8 cellular contexts compared by ENCODE assay signal in the genomic region with DNA sequence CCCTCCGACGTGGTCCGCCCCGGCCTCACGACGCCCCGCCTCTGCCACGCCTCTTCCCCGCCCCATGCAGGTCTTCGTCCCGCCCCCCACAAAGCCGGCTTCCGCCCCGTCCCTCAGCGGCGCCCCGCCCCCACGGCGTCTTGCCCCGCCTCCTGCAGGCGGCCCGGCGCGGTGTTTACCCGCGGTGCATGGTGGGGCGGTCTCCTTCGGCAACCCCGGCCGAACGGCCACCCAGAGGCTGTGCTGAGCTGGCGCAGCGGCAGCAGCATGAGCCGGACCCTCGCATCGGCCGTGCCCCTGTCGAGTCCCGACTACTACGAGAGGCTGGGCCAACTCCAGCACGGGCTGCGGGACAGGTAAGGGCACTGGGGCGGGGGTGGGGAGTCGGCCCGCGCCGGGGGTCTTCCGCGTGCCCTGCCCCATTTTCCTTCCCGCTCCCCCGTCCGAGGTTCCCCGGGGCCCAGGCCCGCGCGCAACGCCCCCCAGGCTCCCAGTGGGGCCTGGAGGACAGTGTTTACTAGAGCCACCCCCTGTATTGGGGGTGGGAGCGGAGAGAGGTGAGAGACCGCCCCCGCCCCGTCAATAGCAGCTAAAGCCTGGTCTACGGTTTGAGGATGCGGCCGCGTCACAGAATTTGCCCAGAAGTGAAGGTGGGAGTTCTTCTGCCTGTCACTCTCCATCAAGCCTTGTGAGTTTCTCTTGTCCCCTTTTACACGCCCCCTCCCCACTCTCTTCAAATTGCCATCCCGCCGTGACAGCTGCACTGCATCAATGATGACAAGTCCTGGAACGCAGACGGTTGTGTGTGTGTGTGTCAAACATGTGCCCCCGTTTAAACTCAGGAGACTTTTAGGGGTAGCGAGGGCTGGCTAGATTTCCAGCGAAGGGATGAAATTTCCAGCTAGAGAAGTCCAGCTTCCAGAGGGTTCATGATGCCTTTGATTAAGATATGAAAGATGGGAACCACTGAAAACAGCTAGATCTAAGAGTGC. TPM values are rescaled to one million over a fixed set of nuclear protein-coding genes. Genes with fewer than 3 reads are reported as not detected.
DNase-seq lines count a peak whose midpoint lies in the region; ATAC-seq and TF ChIP-seq lines count a peak whose summit lies in the region.

A gene with protein sequence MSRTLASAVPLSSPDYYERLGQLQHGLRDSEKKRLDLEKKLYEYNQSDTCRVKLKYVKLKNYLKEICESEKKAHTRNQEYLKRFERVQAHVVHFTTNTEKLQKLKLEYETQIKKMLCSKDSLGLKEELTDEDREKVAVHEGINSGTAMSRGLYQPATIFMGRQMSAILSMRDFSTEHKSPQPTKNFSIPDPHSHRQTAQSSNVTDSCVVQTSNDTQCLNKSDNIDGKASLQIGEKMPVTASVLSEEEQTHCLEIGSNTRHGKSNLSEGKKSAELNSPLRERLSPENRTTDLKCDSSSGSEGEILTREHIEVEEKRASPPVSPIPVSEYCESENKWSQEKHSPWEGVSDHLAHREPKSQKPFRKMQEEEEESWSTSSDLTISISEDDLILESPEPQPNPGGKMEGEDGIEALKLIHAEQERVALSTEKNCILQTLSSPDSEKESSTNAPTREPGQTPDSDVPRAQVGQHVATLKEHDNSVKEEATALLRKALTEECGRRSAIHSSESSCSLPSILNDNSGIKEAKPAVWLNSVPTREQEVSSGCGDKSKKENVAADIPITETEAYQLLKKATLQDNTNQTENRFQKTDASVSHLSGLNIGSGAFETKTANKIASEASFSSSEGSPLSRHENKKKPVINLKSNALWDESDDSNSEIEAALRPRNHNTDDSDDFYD (plus strand): TSS at position 234 of the 992 bp plus-strand sequence. CDS start 34 bp downstream, at position 268.

- H3K4me2 ChIP-seq in trophoblast cell (ENCODE audit: low read length): peak within 1 kb of the TSS; percentile 99

- H3K4me3 Mint-ChIP-seq in activated naive CD8-positive, alpha-beta T cell treated with anti-CD3 and anti-CD28 coated beads, Interleukin-2, amount 10 ng/mL, durations not matched to agents 7 days and 5 days: peak within 1 kb of the TSS; percentile 91

- peak within 1 kb of the TSS; percentile 88 for H3K27ac Mint-ChIP-seq in activated naive CD8-positive, alpha-beta T cell treated with anti-CD3 and anti-CD28 coated beads, Interleukin-2, amount 10 ng/mL, durations not matched to agents 7 days and 5 days

- H3K4me1 ChIP-seq in trophoblast cell (ENCODE audit: control insufficient read depth in 1 of 2, insufficient read depth in 2 of 2, low read length in 2 of 2) (no peaks in the 10 kb centered on the region), transverse colon (peaks cover 0 to 26% (median 9%) of the 10 kb centered on the region in 4 donors)

- H3K4me1 Mint-ChIP-seq in activated naive CD8-positive, alpha-beta T cell treated with anti-CD3 and anti-CD28 coated beads, Interleukin-2, amount 10 ng/mL, durations not matched to agents 7 days and 5 days: peaks cover 20% of the 10 kb centered on the region

- no peaks in the 10 kb centered on the region for H3K9me3 Mint-ChIP-seq in activated naive CD8-positive, alpha-beta T cell treated with anti-CD3 and anti-CD28 coated beads, Interleukin-2, amount 10 ng/mL, durations not matched to agents 7 days and 5 days

- POLR2A ChIA-PET in activated naive CD8-positive, alpha-beta T cell treated with anti-CD3 and anti-CD28 coated beads, Interleukin-2, amount 10 ng/mL, durations not matched to agents 7 days and 5 days (lab: Charles Lee): interaction anchor here (0.6 to 2.2 kb wide), 7 partner anchors 8 to 308 kb away, joined by 3 to 19 read pairs (median 5); no protein-coding TSS in a partner anchor

- peak within 1 kb of the TSS; percentile 37 for H3K14ac ChIP-seq in trophoblast cell (ENCODE audit: low read length)

- H3K36me3 Mint-ChIP-seq in activated naive CD8-positive, alpha-beta T cell treated with anti-CD3 and anti-CD28 coated beads, Interleukin-2, amount 10 ng/mL, durations not matched to agents 7 days and 5 days: peaks cover 4% of the 10 kb centered on the region

- peak within 1 kb of the TSS; percentile 21 for H3K18ac ChIP-seq in trophoblast cell (ENCODE audit: low read length)

- in situ Hi-C loops in transverse colon (cut with MboI; ENCODE audit: low pct_ligation_motif_present in 1 of 4, low pct_unique_long_range_greater_than_20kb in 1 of 4, low sequenced_read_pairs in 3 of 4): no loop called here

- no peak within 1 kb of the TSS for H2AK5ac ChIP-seq in trophoblast cell (ENCODE audit: low read length)

- H3K79me2 ChIP-seq in trophoblast cell (ENCODE audit: control insufficient read depth, insufficient read depth, low read length, poor library complexity): peaks cover 3% of the 10 kb centered on the region

- TF ChIP-seq CTCF in GM12865 (IDR thresholded peaks at IDR 0.05; ENCODE audit: insufficient read depth, low read depth, low read length, missing control alignments) (peak; percentile 37), transverse colon (IDR thresholded peaks at IDR 0.05) (peak; percentile 28 to 75 (median 42))

- H3K27me3 Mint-ChIP-seq in activated naive CD8-positive, alpha-beta T cell treated with anti-CD3 and anti-CD28 coated beads, Interleukin-2, amount 10 ng/mL, durations not matched to agents 7 days and 5 days: no peaks in the 10 kb centered on the region

- H3K4me3 ChIP-seq in GM12865 (ENCODE audit: low read depth, low read length) (peak within 1 kb of the TSS; percentile 81), trophoblast cell (ENCODE audit: low read depth, low read length) (peak within 1 kb of the TSS; percentile 78), transverse colon (peak within 1 kb of the TSS; percentile 66 to 98 (median 91))

- H2BK5ac ChIP-seq in trophoblast cell (ENCODE audit: low read depth, low read length, poor library complexity): peak within 1 kb of the TSS; percentile 31

- H3K23ac ChIP-seq in trophoblast cell (ENCODE audit: low read length): peak within 1 kb of the TSS; percentile 55

- no peak within 1 kb of the TSS for H2BK120ac ChIP-seq in trophoblast cell (ENCODE audit: insufficient read depth, low read length, poor library complexity)

- H2BK12ac ChIP-seq in trophoblast cell (ENCODE audit: low read length): no peak within 1 kb of the TSS

- intact Hi-C loops in Right ventricle myocardium inferior (cut with DNase I): loop anchor here (5.0 kb wide), 2 partner anchors 176 to 264 kb away; a partner anchor contains a TSS
- intact Hi-C loops in transverse colon (cut with DNase I; ENCODE audit: low total_unique reads): loop anchor here (10.0 kb wide), 1 partner anchor 179 kb away; a partner anchor contains a TSS

- H4K8ac ChIP-seq in trophoblast cell (ENCODE audit: low read depth, low read length): peak within 1 kb of the TSS; percentile 81

- TF ChIP-seq POLR2A in transverse colon (IDR thresholded peaks at IDR 0.05): peak; percentile 82

- H3K27ac ChIP-seq in trophoblast cell (ENCODE audit: low read depth, low read length) (no peak within 1 kb of the TSS), transverse colon (peak within 1 kb of the TSS; percentile 87 to 92 (median 88))

- H4K12ac ChIP-seq in trophoblast cell (ENCODE audit: low read depth, low read length): peak within 1 kb of the TSS; percentile 9

- peak within 1 kb of the TSS; percentile 93 for H2AFZ ChIP-seq in trophoblast cell (ENCODE audit: insufficient read depth, low read length, poor library complexity)

- peak within 1 kb of the TSS; percentile 26 for H4K91ac ChIP-seq in trophoblast cell (ENCODE audit: low read depth, low read length)

- DNase-seq in GM12865 (ENCODE audit: low read depth): peak; percentile 98
- peak; percentile 95 for DNase-seq in NCI-H1105 (lab: John Stamatoyannopoulos, UW)
- DNase-seq in SKM-1 treated with dmso at 0.1 percent for 144 hours (lab: John Stamatoyannopoulos, UW; ENCODE audit: unreplicated experiment): peak; percentile 92
- DNase-seq in activated naive CD8-positive, alpha-beta T cell treated with anti-CD3 and anti-CD28 coated beads, Interleukin-2, amount 10 ng/mL, durations not matched to agents 7 days and 5 days: peak; percentile 100
- DNase-seq in Right ventricle myocardium inferior (ENCODE audit: missing footprints): peak; percentile 99
- peak; percentile 94 to 97 for DNase-seq in trophoblast cell
- DNase-seq in transverse colon: peak; percentile 99

- peaks cover 3% of the 10 kb centered on the region for H3K79me1 ChIP-seq in trophoblast cell (ENCODE audit: low read length)

- no CpG with 5 or more reads among the region's 73 CpGs for WGBS in trophoblast cell (ENCODE audit: extremely low coverage, insufficient coverage, insufficient read length)
- 0 to 2% methylated on average over 9 to 42 of the region's 73 CpGs for WGBS in transverse colon (ENCODE audit: low coverage in 1 of 2), 2 donors

- H3K9me3 ChIP-seq in trophoblast cell (ENCODE audit: insufficient read depth, low read depth, low read length) (no peaks in the 10 kb centered on the region), transverse colon (no peaks in the 10 kb centered on the region)

- TF ChIP-seq EP300 in transverse colon (IDR thresholded peaks at IDR 0.05; ENCODE audit: low read depth): no peak

- H3K9ac ChIP-seq in trophoblast cell (ENCODE audit: low read length): peak within 1 kb of the TSS; percentile 52

- no peaks in the 10 kb centered on the region for H3K27me3 ChIP-seq in trophoblast cell (ENCODE audit: insufficient read depth, low read length)
- no peaks in the 10 kb centered on the region for H3K27me3 ChIP-seq in transverse colon

- no peaks in the 10 kb centered on the region for H3K36me3 ChIP-seq in trophoblast cell (ENCODE audit: control insufficient read depth in 1 of 2, insufficient read depth in 2 of 2, low read length in 2 of 2)
- no peaks in the 10 kb centered on the region for H3K36me3 ChIP-seq in transverse colon

- no peak within 1 kb of the TSS for H3K4ac ChIP-seq in trophoblast cell (ENCODE audit: low read depth, low read length)

- ATAC-seq in HG02642 (IDR thresholded peaks at IDR 0.05; ENCODE audit: poor library complexity, unreplicated experiment) (peak; percentile 98), Right ventricle myocardium inferior (peak; percentile 100)
- ATAC-seq in activated naive CD8-positive, alpha-beta T cell treated with anti-CD3 and anti-CD28 coated beads, Interleukin-2, amount 10 ng/mL, durations not matched to agents 7 days and 5 days (ENCODE audit: low read depth): peak; percentile 98

RNA-seq across cellular contexts. Expression of the gene that starts here (rescaled TPM):
- total RNA-seq in activated naive CD8-positive, alpha-beta T cell treated with anti-CD3 and anti-CD28 coated beads, Interleukin-2, amount 10 ng/mL, durations not matched to agents 7 days and 5 days: 10 to 100 TPM; 33.4 to 36.6 TPM
- 28.0 TPM for total RNA-seq in Right ventricle myocardium inferior
- polyA plus RNA-seq in trophoblast cell (2013): 8.9 and 9.2 TPM in 2 replicates
- total RNA-seq in transverse colon: 10 to 100 TPM; 24.3 to 95.9 (median 36.9) TPM
